1 cellular context compared by ENCODE assay signal in the genomic region with DNA sequence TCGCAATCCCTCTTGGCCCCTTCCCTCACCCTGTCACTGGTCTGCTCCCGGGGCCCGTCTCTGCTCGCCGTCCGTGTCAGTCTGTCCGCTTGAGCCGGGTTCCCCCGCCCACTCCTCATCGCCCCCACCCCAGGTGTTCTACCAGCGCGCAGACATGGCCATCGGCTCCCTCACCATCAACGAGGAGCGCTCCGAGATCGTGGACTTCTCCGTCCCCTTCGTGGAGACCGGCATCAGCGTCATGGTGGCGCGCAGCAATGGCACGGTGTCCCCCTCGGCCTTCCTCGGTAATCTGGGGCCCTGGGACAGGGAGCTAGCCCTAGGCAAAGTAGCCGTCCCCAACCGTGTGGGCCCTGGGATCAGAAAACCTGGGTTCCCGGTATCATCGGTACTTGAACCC.
TF ChIP-seq lines count a peak whose summit lies in the region.

No MANE protein-coding gene starts in this region.

TF ChIP-seq in WTC11, 78 proteins besides CTCF, POLR2A, EP300 and RAD21 (continued from another document):
- TF ChIP-seq, protein P1, sequence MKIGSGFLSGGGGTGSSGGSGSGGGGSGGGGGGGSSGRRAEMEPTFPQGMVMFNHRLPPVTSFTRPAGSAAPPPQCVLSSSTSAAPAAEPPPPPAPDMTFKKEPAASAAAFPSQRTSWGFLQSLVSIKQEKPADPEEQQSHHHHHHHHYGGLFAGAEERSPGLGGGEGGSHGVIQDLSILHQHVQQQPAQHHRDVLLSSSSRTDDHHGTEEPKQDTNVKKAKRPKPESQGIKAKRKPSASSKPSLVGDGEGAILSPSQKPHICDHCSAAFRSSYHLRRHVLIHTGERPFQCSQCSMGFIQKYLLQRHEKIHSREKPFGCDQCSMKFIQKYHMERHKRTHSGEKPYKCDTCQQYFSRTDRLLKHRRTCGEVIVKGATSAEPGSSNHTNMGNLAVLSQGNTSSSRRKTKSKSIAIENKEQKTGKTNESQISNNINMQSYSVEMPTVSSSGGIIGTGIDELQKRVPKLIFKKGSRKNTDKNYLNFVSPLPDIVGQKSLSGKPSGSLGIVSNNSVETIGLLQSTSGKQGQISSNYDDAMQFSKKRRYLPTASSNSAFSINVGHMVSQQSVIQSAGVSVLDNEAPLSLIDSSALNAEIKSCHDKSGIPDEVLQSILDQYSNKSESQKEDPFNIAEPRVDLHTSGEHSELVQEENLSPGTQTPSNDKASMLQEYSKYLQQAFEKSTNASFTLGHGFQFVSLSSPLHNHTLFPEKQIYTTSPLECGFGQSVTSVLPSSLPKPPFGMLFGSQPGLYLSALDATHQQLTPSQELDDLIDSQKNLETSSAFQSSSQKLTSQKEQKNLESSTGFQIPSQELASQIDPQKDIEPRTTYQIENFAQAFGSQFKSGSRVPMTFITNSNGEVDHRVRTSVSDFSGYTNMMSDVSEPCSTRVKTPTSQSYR (CRISPR knock-in tag; IDR thresholded peaks at IDR 0.05), result 0 out of 2 replicates have a peak, but pooled peaks have one; percentile 25
